ENCODE assay signal across 8 cellular contexts in genomic region chr16:67718668-67719047, GRCh38. TPM values are rescaled to one million over a fixed set of nuclear protein-coding genes. Genes with fewer than 3 reads are reported as not detected.
A peak's percentile ranks its signal among the peaks of the same experiment; 100 is the strongest.
DNase-seq lines count a peak whose midpoint lies in the region; ATAC-seq and TF ChIP-seq lines count a peak whose summit lies in the region.

No MANE protein-coding gene starts in this region.

- ATAC-seq in GM19397 (IDR thresholded peaks at IDR 0.05; ENCODE audit: unreplicated experiment) (peak; percentile 12), GM18873 (IDR thresholded peaks at IDR 0.05; ENCODE audit: low FRiP score, unreplicated experiment) (no peak)

- H3K4me3 ChIP-seq in AG04449 (ENCODE audit: low read depth, low read length) = peak overlapping the region; percentile 89
- peak overlapping the region; percentile 98 for H3K4me3 ChIP-seq in OCI-LY3 (ENCODE audit: low read length)
- peak overlapping the region; percentile 91 for H3K4me3 ChIP-seq in ectodermal cell (ENCODE audit: insufficient read depth, low read depth, low read length)
- H3K4me3 ChIP-seq in muscle layer of duodenum (ENCODE audit: low read depth in 1 of 2, low read length in 2 of 2) = peak overlapping the region; percentile 84 to 94

- no peak overlapping the region for H3K27ac ChIP-seq in OCI-LY3 (ENCODE audit: low read length)
- no peak overlapping the region for H3K27ac ChIP-seq in ectodermal cell (ENCODE audit: insufficient read depth, low read depth, low read length, poor library complexity, severe bottlenecking)
- H3K27ac ChIP-seq in muscle layer of duodenum (ENCODE audit: low read length) = no peak overlapping the region

- peaks cover 10% of the 10 kb centered on the region; the same call in 1 of the 2 replicates for H3K4me1 ChIP-seq in OCI-LY3 (ENCODE audit: low read length)
- peaks cover 10% of the 10 kb centered on the region for H3K4me1 ChIP-seq in ectodermal cell (ENCODE audit: control insufficient read depth, insufficient read depth, low read length)
- peaks cover 4 to 14% of the 10 kb centered on the region in 2 donors for H3K4me1 ChIP-seq in muscle layer of duodenum (ENCODE audit: control insufficient read depth in 1 of 2, insufficient read depth in 2 of 2, low read length in 2 of 2)

- H3K9me3 ChIP-seq in OCI-LY3 (ENCODE audit: insufficient read depth, low read length) (no peaks in the 10 kb centered on the region), ectodermal cell (ENCODE audit: control insufficient read depth, low read length) (no peaks in the 10 kb centered on the region), muscle layer of duodenum (ENCODE audit: control insufficient read depth in 1 of 2, low read length in 2 of 2) (no peaks in the 10 kb centered on the region)

- H3K27me3 ChIP-seq in OCI-LY3 (ENCODE audit: low read depth, low read length) (no peaks in the 10 kb centered on the region), ectodermal cell (ENCODE audit: control insufficient read depth, insufficient read depth, low read length, poor library complexity, severe bottlenecking) (no peaks in the 10 kb centered on the region), muscle layer of duodenum (ENCODE audit: low read depth, low read length) (no peaks in the 10 kb centered on the region)

- TF ChIP-seq CTCF in AG04449 (IDR thresholded peaks at IDR 0.05; ENCODE audit: insufficient read depth, low read length, missing control alignments) (no peak), OCI-LY3 (IDR thresholded peaks at IDR 0.05; ENCODE audit: low read depth, low read length) (no peak)

- peaks cover 5% of the 10 kb centered on the region; the same call in 1 of the 2 replicates for H4K20me1 ChIP-seq in OCI-LY3 (ENCODE audit: insufficient read depth, low read length)

- DNase-seq in AG04449 (ENCODE audit: low read depth, low spot score) (no peak), glomerular visceral epithelial cell (ENCODE audit: extremely low spot score) (no peak), epidermal melanocyte (ENCODE audit: insufficient read length, low spot score) (no peak)

- H2AFZ ChIP-seq in OCI-LY3 (ENCODE audit: low read depth, low read length) = peak overlapping the region; percentile 61; the same call in 1 of the 2 replicates

- peak overlapping the region; percentile 92 for H3K9ac ChIP-seq in OCI-LY3 (ENCODE audit: low read length)

- H3K79me2 ChIP-seq in OCI-LY3 (ENCODE audit: low read length) = peaks cover 48% of the 10 kb centered on the region

- CTCF ChIA-PET in AG04449 (lab: Yijun Ruan, JAX) = interaction anchor here (1.1 to 1.6 kb wide), 3 partner anchors 98 to 197 kb away, joined by 3 to 9 read pairs (median 5); no protein-coding TSS in a partner anchor

- H3K36me3 ChIP-seq in OCI-LY3 (replicated peaks; ENCODE audit: low read depth, low read length) (peaks cover 8% of the 10 kb centered on the region), ectodermal cell (ENCODE audit: control insufficient read depth, insufficient read depth, low read length) (no peaks in the 10 kb centered on the region), muscle layer of duodenum (ENCODE audit: control insufficient read depth in 1 of 2, insufficient read depth in 2 of 2, low read length in 2 of 2) (no peaks in the 10 kb centered on the region)

- peak overlapping the region; percentile 87 for H3K4me2 ChIP-seq in OCI-LY3 (ENCODE audit: low read length)

- POLR2A ChIA-PET in AG04449 (lab: Yijun Ruan, JAX) = interaction anchor here (0.9 to 1.0 kb wide), 3 partner anchors 10 to 154 kb away, joined by 3 to 5 read pairs (median 4); no protein-coding TSS in a partner anchor

- 2% methylated on average over 12 to 14 of the region's 14 CpGs for WGBS in ectodermal cell, 2 experiments

RNA-seq across cellular contexts. Expression of gene GFOD2, which starts 0.5 kb away (rescaled TPM):
- 27.2 TPM for polyA plus RNA-seq in ectodermal cell (2013, experiment 1 of 4)
- polyA plus RNA-seq in ectodermal cell (2013, experiment 2 of 4) = 25.7 TPM
- 18.5 TPM for polyA plus RNA-seq in ectodermal cell (2013, experiment 3 of 4)
- polyA plus RNA-seq in ectodermal cell (2013, experiment 4 of 4) = 20.8 TPM

RNA-seq across cellular contexts. Expression of gene C16orf86, which starts 52.0 kb away (rescaled TPM):
- polyA plus RNA-seq in ectodermal cell (2013, experiment 1 of 4) = 4.5 TPM
- polyA plus RNA-seq in ectodermal cell (2013, experiment 2 of 4) = 3.8 TPM
- 4.1 TPM for polyA plus RNA-seq in ectodermal cell (2013, experiment 3 of 4)
- 4.5 TPM for polyA plus RNA-seq in ectodermal cell (2013, experiment 4 of 4)

RNA-seq across cellular contexts. Expression of gene ENKD1, which starts 52.1 kb away (rescaled TPM):
- polyA plus RNA-seq in ectodermal cell (2013, experiment 1 of 4) = 23.2 TPM
- 28.1 TPM for polyA plus RNA-seq in ectodermal cell (2013, experiment 2 of 4)
- polyA plus RNA-seq in ectodermal cell (2013, experiment 3 of 4) = 22.2 TPM
- polyA plus RNA-seq in ectodermal cell (2013, experiment 4 of 4) = 27.6 TPM

RNA-seq across cellular contexts. Expression of gene PARD6A, which starts 57.9 kb away (rescaled TPM):
- 4.6 TPM for polyA plus RNA-seq in ectodermal cell (2013, experiment 1 of 4)
- polyA plus RNA-seq in ectodermal cell (2013, experiment 2 of 4) = 5.0 TPM
- 4.7 TPM for polyA plus RNA-seq in ectodermal cell (2013, experiment 3 of 4)
- polyA plus RNA-seq in ectodermal cell (2013, experiment 4 of 4) = 5.8 TPM

RNA-seq across cellular contexts. Expression of gene ACD, which starts 58.6 kb away (rescaled TPM):
- 34.8 TPM for polyA plus RNA-seq in ectodermal cell (2013, experiment 1 of 4)
- polyA plus RNA-seq in ectodermal cell (2013, experiment 2 of 4) = 30.5 TPM
- 33.8 TPM for polyA plus RNA-seq in ectodermal cell (2013, experiment 3 of 4)
- polyA plus RNA-seq in ectodermal cell (2013, experiment 4 of 4) = 33.5 TPM
